ENCODE assay signal across 8 cellular contexts in the genomic region with DNA sequence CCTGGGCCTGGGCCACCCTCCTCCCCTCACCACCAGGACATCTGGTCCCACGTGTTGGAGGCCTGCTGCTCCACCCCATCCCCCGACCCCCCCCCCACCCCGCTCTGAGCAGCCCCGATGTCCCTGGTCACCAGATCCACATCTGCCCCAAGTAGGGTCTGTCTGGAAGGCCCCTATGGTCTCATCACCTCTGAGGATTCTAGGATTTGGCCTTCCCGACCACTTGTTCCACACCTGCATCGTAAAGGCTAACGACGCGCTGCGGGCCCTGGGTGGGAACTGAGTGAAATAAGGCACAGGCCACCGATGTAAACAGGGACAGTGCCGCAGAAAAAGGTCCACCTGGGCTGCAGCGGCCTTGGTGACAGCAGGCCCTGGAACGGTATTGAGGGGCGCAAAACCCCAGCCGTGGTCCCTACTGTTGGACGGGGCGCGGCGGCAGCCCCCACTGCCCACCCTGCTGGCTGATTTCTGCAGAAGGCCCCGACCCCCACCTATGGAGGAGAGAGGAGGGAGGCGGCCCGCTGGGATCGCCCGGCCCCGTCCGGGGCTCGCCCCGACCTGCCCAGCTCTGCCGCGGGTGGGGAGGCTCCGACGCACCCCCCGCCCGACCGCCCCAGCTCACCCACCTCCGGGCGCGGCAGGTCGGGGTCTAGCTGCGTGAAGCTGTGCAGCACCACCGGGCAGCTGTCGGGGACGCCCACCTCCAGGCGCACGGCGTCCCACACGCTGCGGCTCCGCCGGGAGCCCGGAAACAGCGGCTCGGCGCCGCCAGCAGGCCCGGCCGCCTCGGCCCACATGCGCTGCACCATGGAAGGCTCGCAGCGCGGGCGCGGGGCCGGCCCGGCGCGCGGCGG. TPM values are rescaled to one million over a fixed set of nuclear protein-coding genes. Genes with fewer than 3 reads are reported as not detected.
DNase-seq lines count a peak whose midpoint lies in the region; ATAC-seq, FAIRE-seq and TF ChIP-seq lines count a peak whose summit lies in the region.

No MANE protein-coding gene starts in this region.

- intact Hi-C loops in heart right ventricle (cut with DNase I), result loop anchor here in 1 of 10 donors (2.0 kb wide), 1 partner anchor 22 kb away; no protein-coding TSS in a partner anchor

- H3K27ac ChIP-seq in heart right ventricle, result peak overlapping the region in 9 of 10 donors; percentile 86 to 96 (median 93)

- no peak for FAIRE-seq in GM12892 (lab: Jason Lieb, UNC)

- H3K36me3 ChIP-seq in heart right ventricle, result peaks cover 0 to 6% (median 0%) of the 10 kb centered on the region in 9 donors

- no peak for DNase-seq in GM12892 (ENCODE audit: insufficient read length)
- peak in 1 of 2 donors; percentile 25 for DNase-seq in heart right ventricle
- no peak for DNase-seq in skeletal muscle cell (ENCODE audit: low read depth)
- no peak for DNase-seq in HPDE6-E6E7 (ENCODE audit: extremely low spot score)
- DNase-seq in SIG-M5 treated with dmso at 0.1 percent for 504 hours (lab: John Stamatoyannopoulos, UW; ENCODE audit: unreplicated experiment), result no peak
- no peak for DNase-seq in Kasumi-1 (lab: John Stamatoyannopoulos, UW)

- peak; percentile 45; the same call in 1 of the 2 replicates for TF ChIP-seq POLR2A in GM12892 (IDR thresholded peaks at IDR 0.05; ENCODE audit: low read depth, low read length)

- H3K4me3 ChIP-seq in WI38 (ENCODE audit: low read depth, low read length) (peak overlapping the region; percentile 74), heart right ventricle (peak overlapping the region; percentile 72 to 96 (median 86)), skeletal muscle cell (ENCODE audit: low read depth, low read length) (peak overlapping the region; percentile 60)

- peaks cover 45 to 89% (median 75%) of the 10 kb centered on the region in 9 donors for H3K4me1 ChIP-seq in heart right ventricle

- TF ChIP-seq CTCF in WI38 (IDR thresholded peaks at IDR 0.05; ENCODE audit: low read depth, low read length), result no peak
- no peak for TF ChIP-seq CTCF in heart right ventricle (IDR thresholded peaks at IDR 0.05)

- WGBS in heart right ventricle, 2 donors, result 0 to 1% methylated on average over 68 to 71 of the region's 71 CpGs

- ATAC-seq in HG03095 (IDR thresholded peaks at IDR 0.05; ENCODE audit: unreplicated experiment) (peak; percentile 8), heart right ventricle (peak in 2 of 8 donors; percentile 0 to 9)

- no peaks in the 10 kb centered on the region for H3K27me3 ChIP-seq in heart right ventricle

- no peaks in the 10 kb centered on the region for H3K9me3 ChIP-seq in heart right ventricle

RNA-seq across cellular contexts. Expression of a gene that starts 0.5 kb away (rescaled TPM):
- polyA plus RNA-seq in GM12892 (2012; ENCODE audit: missing spikeins), result 24.6 TPM
- total RNA-seq in heart right ventricle, result 10 to 100 TPM; 21.4 to 45.1 (median 28.1) TPM
- 10 to 100 TPM; 15.6 to 40.5 TPM for polyA plus RNA-seq in heart right ventricle

RNA-seq across cellular contexts. Expression of a gene that starts 43.1 kb away (rescaled TPM):
- polyA plus RNA-seq in GM12892 (2012; ENCODE audit: missing spikeins), result 3.5 TPM
- 10 to 100 TPM in 3 of 10 donors, 1 to 10 TPM in 7; 2.5 to 14.7 (median 6.2) TPM for total RNA-seq in heart right ventricle
- polyA plus RNA-seq in heart right ventricle, result 10 to 100 TPM in 1 of 2 donors, 1 to 10 TPM in 1; 5.5 to 10.5 TPM

RNA-seq across cellular contexts. Expression of a gene that starts 58.8 kb away (rescaled TPM):
- 0.17 TPM for polyA plus RNA-seq in GM12892 (2012; ENCODE audit: missing spikeins)
- 10 to 100 TPM in 1 of 10 donors, 1 to 10 TPM in 9; 1.9 to 10.1 (median 2.8) TPM for total RNA-seq in heart right ventricle
- 1 to 10 TPM; 1.5 to 3.2 TPM for polyA plus RNA-seq in heart right ventricle
